ENCODE assay signal across 12 cellular contexts in genomic region chr1:6965914-6966241, GRCh38.
DNase-seq lines count a peak whose midpoint lies in the region; ATAC-seq and TF ChIP-seq lines count a peak whose summit lies in the region.
"Had no signal": no experiment of that assay in that cellular context is flagged by ENCODE, and none has a peak within 500 bp of the region (broad histone marks: within the 10 kb centered on the region; RNA-seq: fewer than 3 reads in every experiment).

No MANE protein-coding gene starts in this region.

- H3K9me3 ChIP-seq in PC-3 (ENCODE audit: low read length) (no peaks in the 10 kb centered on the region), mucosa of rectum (ENCODE audit: control insufficient read depth in 2 of 2, low read length in 2 of 2) (no peaks in the 10 kb centered on the region), skeletal muscle tissue (ENCODE audit: control insufficient read depth in 3 of 3, low read length in 3 of 3) (no peaks in the 10 kb centered on the region), colonic mucosa (no peaks in the 10 kb centered on the region)
- H3K9me3 ChIP-seq: Caco-2, HAP-1 had no signal

- no TSS peak for BruUV-seq in PC-3 (replicated peaks; lab: Mats Ljungman, UMichigan)

- TF ChIP-seq CTCF in PC-3 (conservative IDR thresholded peaks at IDR 0.05; ENCODE audit: low read depth, low read length) (no peak), colonic mucosa (IDR thresholded peaks at IDR 0.05) (no peak)

- H3K4me3 ChIP-seq in H7 (ENCODE audit: insufficient read depth, low read depth, low read length) = no peak overlapping the region
- peak overlapping the region; percentile 40; the same call in 1 of the 2 replicates for H3K4me3 ChIP-seq in PC-3 (ENCODE audit: low read length)
- H3K4me3 ChIP-seq in mucosa of rectum (ENCODE audit: low read length in 2 of 2) = peak overlapping the region; percentile 40 to 45
- peak overlapping the region in 2 of 3 donors; percentile 6 to 53 for H3K4me3 ChIP-seq in skeletal muscle tissue (ENCODE audit: low read length in 3 of 3)
- no peak overlapping the region for H3K4me3 ChIP-seq in colonic mucosa
- H3K4me3 ChIP-seq: HAP-1 had no signal

- H3K36me3 ChIP-seq in H7 (replicated peaks; ENCODE audit: control insufficient read depth, insufficient read depth, low read length) (no peaks in the 10 kb centered on the region), PC-3 (ENCODE audit: low read depth, low read length) (no peaks in the 10 kb centered on the region), mucosa of rectum (ENCODE audit: control insufficient read depth in 2 of 2, insufficient read depth in 2 of 2, low read length in 2 of 2) (no peaks in the 10 kb centered on the region), skeletal muscle tissue (ENCODE audit: control insufficient read depth in 3 of 3, insufficient read depth in 3 of 3, low read length in 3 of 3) (no peaks in the 10 kb centered on the region), colonic mucosa (no peaks in the 10 kb centered on the region)
- H3K36me3 ChIP-seq: HAP-1 had no signal

- H3K79me2 ChIP-seq in PC-3 (ENCODE audit: low read length) = no peaks in the 10 kb centered on the region

- POLR2A ChIA-PET in PC-3 (lab: Charles Lee; ENCODE audit: unreplicated experiment) = no interaction called here

- no peak for ATAC-seq in PC-3
- ATAC-seq: CD8-positive, alpha-beta T cell had no signal

- CTCF ChIA-PET in PC-3 (lab: Charles Lee) = interaction anchor here (0.7 to 0.9 kb wide), 2 partner anchors 10 to 569 kb away, joined by 4 to 6 read pairs; no protein-coding TSS in a partner anchor

- H3K4me2 ChIP-seq in PC-3 (ENCODE audit: low read length) = peak overlapping the region; percentile 62

- no peaks in the 10 kb centered on the region for H4K20me1 ChIP-seq in PC-3 (ENCODE audit: low read length)

- H3K4me1 ChIP-seq in PC-3 (ENCODE audit: insufficient read depth, low read length) = peaks cover 20% of the 10 kb centered on the region
- H3K4me1 ChIP-seq in mucosa of rectum (ENCODE audit: control insufficient read depth in 2 of 2, insufficient read depth in 2 of 2, low read length in 2 of 2) = peaks cover 10 to 22% of the 10 kb centered on the region in 2 donors
- H3K4me1 ChIP-seq in skeletal muscle tissue (ENCODE audit: control insufficient read depth in 3 of 3, insufficient read depth in 3 of 3, low read length in 3 of 3) = peaks cover 3 to 37% (median 32%) of the 10 kb centered on the region in 3 donors
- H3K4me1 ChIP-seq in colonic mucosa = no peaks in the 10 kb centered on the region
- H3K4me1 ChIP-seq: Caco-2 had no signal

- peak overlapping the region; percentile 65; the same call in 1 of the 2 replicates for H2AFZ ChIP-seq in PC-3 (ENCODE audit: low read length)

- DNase-seq in H7 (peak; percentile 27), PC-3 (no peak), medulla oblongata (ENCODE audit: extremely low spot score) (no peak), colonic mucosa (no peak)
- DNase-seq in activated naive CD4-positive, alpha-beta T cell (lab: John Stamatoyannopoulos, UW) = no peak
- DNase-seq: Caco-2; CD8-positive, alpha-beta T cell; GF-D8; GOT3 had no signal

- no peak overlapping the region for H3K27ac ChIP-seq in PC-3 (ENCODE audit: low read length)
- no peak overlapping the region for H3K27ac ChIP-seq in mucosa of rectum (ENCODE audit: low read depth in 2 of 2, low read length in 2 of 2)
- peak overlapping the region; percentile 21 for H3K27ac ChIP-seq in skeletal muscle tissue (ENCODE audit: low read depth, low read length)
- no peak overlapping the region for H3K27ac ChIP-seq in colonic mucosa

- H3F3A ChIP-seq in PC-3 (ENCODE audit: low read length, unreplicated experiment) = peaks cover under 1% of the 10 kb centered on the region

- intact Hi-C loops in PC-3 (cut with micrococcal nuclease) = no loop called here
- intact Hi-C loops in colonic mucosa (cut with DNase I) = no loop called here

- no peaks in the 10 kb centered on the region; the same call in none of the 2 replicates for H3K27me3 ChIP-seq in H7 (ENCODE audit: control insufficient read depth, insufficient read depth, low read length)
- H3K27me3 ChIP-seq in PC-3 (ENCODE audit: low read length) = peaks cover 14% of the 10 kb centered on the region
- no peaks in the 10 kb centered on the region for H3K27me3 ChIP-seq in mucosa of rectum (ENCODE audit: control insufficient read depth in 2 of 2, insufficient read depth in 2 of 2, low read length in 2 of 2)
- H3K27me3 ChIP-seq in skeletal muscle tissue (ENCODE audit: control insufficient read depth in 3 of 3, insufficient read depth in 3 of 3, low read length in 3 of 3) = peaks cover 0 to 22% (median 0%) of the 10 kb centered on the region in 3 donors
- H3K27me3 ChIP-seq in colonic mucosa = no peaks in the 10 kb centered on the region

- no peaks in the 10 kb centered on the region for H3K9me2 ChIP-seq in PC-3 (replicated peaks; ENCODE audit: low read length)

- no peak overlapping the region for H3K9ac ChIP-seq in PC-3 (ENCODE audit: low read length)
- no peak overlapping the region for H3K9ac ChIP-seq in mucosa of rectum (ENCODE audit: low read depth in 1 of 2, low read length in 2 of 2)
- peak overlapping the region in 2 of 3 donors; percentile 48 to 62 for H3K9ac ChIP-seq in skeletal muscle tissue (ENCODE audit: low read depth in 1 of 3, low read length in 3 of 3)
- H3K9ac ChIP-seq in colonic mucosa (ENCODE audit: low read depth in 2 of 2, low read length in 2 of 2) = no peak overlapping the region

Comparison
In these comparisons a context has a peak if more than half of its experiments do, and no peak if none do; other contexts are left out.
1. H3K4me3 ChIP-seq: peak in PC-3 (single experiment), mucosa of rectum (2 of 2) and skeletal muscle tissue (2 of 3); none in H7 (single experiment) and colonic mucosa (single experiment).
2. H3K9ac ChIP-seq: peak in skeletal muscle tissue (2 of 3); none in PC-3 (single experiment), mucosa of rectum (0 of 2) and colonic mucosa (0 of 2).